In the genomic region with DNA sequence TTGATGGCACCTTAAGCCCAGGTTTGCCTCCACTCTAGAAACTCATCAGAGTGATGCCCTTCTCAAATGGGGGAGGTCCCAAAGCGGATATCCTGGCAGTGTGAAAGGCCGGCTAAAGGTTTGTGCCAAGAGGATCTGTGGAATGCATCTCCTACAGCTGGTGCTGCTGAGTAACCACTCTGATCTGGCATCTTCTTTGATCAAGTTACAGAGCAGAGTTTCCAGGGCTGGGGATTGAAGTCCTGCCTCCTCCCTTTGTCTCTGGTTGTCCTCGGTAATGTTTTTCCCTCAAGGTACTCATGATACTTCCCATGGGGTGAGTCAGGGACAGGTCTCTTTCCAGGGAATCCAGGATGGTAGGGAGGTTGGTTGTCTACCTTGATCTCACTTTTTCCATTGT, we compare ENCODE assay signal across 22 cellular contexts. TPM values are rescaled to one million over a fixed set of nuclear protein-coding genes. Genes with fewer than 3 reads are reported as not detected.
DNase-seq lines count a peak whose midpoint lies in the region; ATAC-seq, FAIRE-seq and TF ChIP-seq lines count a peak whose summit lies in the region.
"Had no signal": no experiment of that assay in that cellular context is flagged by ENCODE, and none has a peak within 500 bp of the region (broad histone marks: within the 10 kb centered on the region; RNA-seq: fewer than 3 reads in every experiment).

No MANE protein-coding gene starts in this region.

- peak; percentile 30 for DNase-seq in Daoy (ENCODE audit: low read depth)
- peak; percentile 23 for DNase-seq in PC-3
- DNase-seq in K562 (ENCODE audit: extremely low read depth in 1 of 4, low spot score in 3 of 4), result no peak
- peak in 1 of 2 donors; percentile 74 for DNase-seq in foreskin keratinocyte
- no peak for DNase-seq in medulla oblongata (ENCODE audit: extremely low spot score)
- no peak for DNase-seq in activated T-cell treated with anti-CD3 and anti-CD28 coated beads, Interleukin-2, amount 50 U/mL, for 48 hours
- no peak for DNase-seq in stimulated activated effector memory CD8-positive, alpha-beta T cell treated with anti-CD3 and anti-CD28 coated beads, Interleukin-12 subunit alpha, Interleukin-12 subunit beta, amount 100 ng/mL, for 72 hours (ENCODE audit: low spot score in 2 of 2)
- DNase-seq: CD8-positive, alpha-beta memory T cell; DND-41; GF-D8; Kasumi-1; NCI-H1417 treated with DMSO at 0.1 percent for 48 hours; NCI-H1930; NCI-H446; NCI-H69; RPMI8226; SIG-M5 had no signal

- no peak for TF ChIP-seq POLR2A in K562 (conservative IDR thresholded peaks at IDR 0.05)

- no peaks in the 10 kb centered on the region for H3K9me1 ChIP-seq in K562 (ENCODE audit: control insufficient read depth, insufficient read depth, low read length)

- H3K27me3 ChIP-seq in PC-3 (ENCODE audit: low read length) (no peaks in the 10 kb centered on the region), K562 (ENCODE audit: control insufficient read depth in 2 of 2, insufficient read depth in 2 of 2, low read length in 2 of 2) (no peaks in the 10 kb centered on the region), foreskin keratinocyte (no peaks in the 10 kb centered on the region)
- H3K27me3 ChIP-seq: BLaER1 treated with 17β-estradiol and CSF1 and Interleukin-3, amounts not matched to agents 10 nM and 100 nM had no signal

- H4K20me1 ChIP-seq in PC-3 (ENCODE audit: low read length) (no peaks in the 10 kb centered on the region), K562 (replicated peaks; ENCODE audit: control insufficient read depth, insufficient read depth, low read length) (no peaks in the 10 kb centered on the region)

- TF ChIP-seq EP300 in K562 (IDR thresholded peaks at IDR 0.05; ENCODE audit: low read length), result no peak

- intact Hi-C loops in PC-3 (cut with micrococcal nuclease) (no loop called here), K562 (cut with micrococcal nuclease) (no loop called here)

- H3F3A ChIP-seq in PC-3 (ENCODE audit: low read length, unreplicated experiment), result no peaks in the 10 kb centered on the region

- no peak overlapping the region for H3K27ac Mint-ChIP-seq in stimulated activated effector memory CD8-positive, alpha-beta T cell treated with anti-CD3 and anti-CD28 coated beads, Interleukin-12 subunit alpha, Interleukin-12 subunit beta, amount 100 ng/mL, for 72 hours

- TF ChIP-seq CTCF in PC-3 (conservative IDR thresholded peaks at IDR 0.05; ENCODE audit: low read depth, low read length) (no peak), K562 (IDR thresholded peaks at IDR 0.05 in 2 of 3, conservative IDR thresholded peaks at IDR 0.05 in 1 of 3; ENCODE audit: insufficient read depth in 2 of 3, low read depth in 1 of 3, low read length in 3 of 3) (no peak), foreskin keratinocyte (conservative IDR thresholded peaks at IDR 0.05) (no peak)

- ATAC-seq in PC-3 (no peak; the same call in 1 of the 2 replicates), K562 (no peak), foreskin keratinocyte (peak; percentile 78), GM21529 (IDR thresholded peaks at IDR 0.05; ENCODE audit: unreplicated experiment) (no peak)
- no peak for ATAC-seq in stimulated activated effector memory CD8-positive, alpha-beta T cell treated with anti-CD3 and anti-CD28 coated beads, Interleukin-12 subunit alpha, Interleukin-12 subunit beta, amount 100 ng/mL, for 72 hours

- WGBS in K562 (ENCODE audit: insufficient coverage, low coverage, missing lambda C conversion rate), result 92% methylated on average over 3 of the region's 3 CpGs

- POLR2A ChIA-PET in PC-3 (lab: Charles Lee; ENCODE audit: unreplicated experiment) (no interaction called here), K562 (lab: Yijun Ruan, JAX) (interaction anchor here (0.7 to 2.1 kb wide), 3 partner anchors 11 to 367 kb away, joined by 3 to 7 read pairs (median 3); no protein-coding TSS in a partner anchor)

- no peaks in the 10 kb centered on the region for H3K9me2 ChIP-seq in PC-3 (replicated peaks; ENCODE audit: low read length)

- H3K27ac ChIP-seq in PC-3 (ENCODE audit: low read length), result no peak overlapping the region
- H3K27ac ChIP-seq in K562 (ENCODE audit: extremely low read depth, low read depth, low read length), result no peak overlapping the region
- H3K27ac ChIP-seq in foreskin keratinocyte, result no peak overlapping the region
- H3K27ac ChIP-seq: BLaER1 treated with 17β-estradiol and CSF1 and Interleukin-3, amounts not matched to agents 10 nM and 100 nM had no signal

- in situ Hi-C loops in K562 (cut with MboI), result no loop called here

- peaks cover 33% of the 10 kb centered on the region for H3K36me3 Mint-ChIP-seq in stimulated activated effector memory CD8-positive, alpha-beta T cell treated with anti-CD3 and anti-CD28 coated beads, Interleukin-12 subunit alpha, Interleukin-12 subunit beta, amount 100 ng/mL, for 72 hours

- no TSS peak for BruUV-seq in PC-3 (replicated peaks; lab: Mats Ljungman, UMichigan)
- BruUV-seq in K562 (replicated peaks; lab: Mats Ljungman, UMichigan), result no TSS peak

- H3K9me3 ChIP-seq in PC-3 (ENCODE audit: low read length), result no peaks in the 10 kb centered on the region
- H3K9me3 ChIP-seq in K562 (replicated peaks; ENCODE audit: control insufficient read depth, insufficient read depth, low read depth, low read length), result no peaks in the 10 kb centered on the region

- no peak for FAIRE-seq in K562 (lab: Jason Lieb, UNC)
- FAIRE-seq: D721Med, GM12891, H1 had no signal

- CTCF ChIA-PET in PC-3 (lab: Charles Lee), result no interaction called here
- CTCF ChIA-PET in K562 (lab: Yijun Ruan, JAX; ENCODE audit: low intra/inter-chr PET ratio), result no interaction called here

- H3K9ac ChIP-seq in PC-3 (ENCODE audit: low read length) (no peak overlapping the region), K562 (ENCODE audit: insufficient read depth in 1 of 2, low read depth in 2 of 2, low read length in 2 of 2) (no peak overlapping the region)
- H3K9ac ChIP-seq: BLaER1 treated with 17β-estradiol and CSF1 and Interleukin-3, amounts not matched to agents 10 nM and 100 nM had no signal

- no peaks in the 10 kb centered on the region for H3K79me2 ChIP-seq in PC-3 (ENCODE audit: low read length)
- H3K79me2 ChIP-seq in K562 (ENCODE audit: control insufficient read depth, insufficient read depth, low read length), result no peaks in the 10 kb centered on the region

- TF ChIP-seq RAD21 in K562 (CRISPR knock-in tag; conservative IDR thresholded peaks at IDR 0.05 in 1 of 2, IDR thresholded peaks at IDR 0.05 in 1 of 2), result no peak

- H3K4me3 ChIP-seq in PC-3 (ENCODE audit: low read length) (no peak overlapping the region), K562 (no peak overlapping the region)
- H3K4me3 ChIP-seq: BLaER1 treated with 17β-estradiol and CSF1 and Interleukin-3, amounts not matched to agents 10 nM and 100 nM had no signal

- H3K36me3 ChIP-seq in PC-3 (ENCODE audit: low read depth, low read length), result peaks cover 15% of the 10 kb centered on the region; the same call in 1 of the 2 replicates
- peaks cover 38% of the 10 kb centered on the region; the same call in 2 of the 3 replicates for H3K36me3 ChIP-seq in K562 (ENCODE audit: control insufficient read depth, insufficient read depth, low read length)

- H2AFZ ChIP-seq in PC-3 (ENCODE audit: low read length) (no peak overlapping the region), K562 (ENCODE audit: low read depth, low read length) (no peak overlapping the region)

- H3K4me2 ChIP-seq in PC-3 (ENCODE audit: low read length) (no peak overlapping the region), K562 (ENCODE audit: insufficient read depth, low read length) (no peak overlapping the region)
- H3K4me2 ChIP-seq: BLaER1 treated with 17β-estradiol and CSF1 and Interleukin-3, amounts not matched to agents 10 nM and 100 nM had no signal

- peaks cover 5% of the 10 kb centered on the region for H3K9me3 Mint-ChIP-seq in stimulated activated effector memory CD8-positive, alpha-beta T cell treated with anti-CD3 and anti-CD28 coated beads, Interleukin-12 subunit alpha, Interleukin-12 subunit beta, amount 100 ng/mL, for 72 hours

- H3K4me1 Mint-ChIP-seq in stimulated activated effector memory CD8-positive, alpha-beta T cell treated with anti-CD3 and anti-CD28 coated beads, Interleukin-12 subunit alpha, Interleukin-12 subunit beta, amount 100 ng/mL, for 72 hours, result no peaks in the 10 kb centered on the region

- H3K4me3 Mint-ChIP-seq in stimulated activated effector memory CD8-positive, alpha-beta T cell treated with anti-CD3 and anti-CD28 coated beads, Interleukin-12 subunit alpha, Interleukin-12 subunit beta, amount 100 ng/mL, for 72 hours, result no peak overlapping the region
- H3K4me3 Mint-ChIP-seq: CD8-positive, alpha-beta memory T cell had no signal

- H3K4me1 ChIP-seq in PC-3 (ENCODE audit: insufficient read depth, low read length) (no peaks in the 10 kb centered on the region), K562 (replicated peaks in 1 of 2; ENCODE audit: control insufficient read depth in 2 of 2, insufficient read depth in 2 of 2, low read length in 2 of 2) (peaks cover 18 to 23% of the 10 kb centered on the region in 2 experiments), foreskin keratinocyte (peaks cover 9% of the 10 kb centered on the region)
- H3K4me1 ChIP-seq: BLaER1 treated with 17β-estradiol and CSF1 and Interleukin-3, amounts not matched to agents 10 nM and 100 nM had no signal

RNA-seq across cellular contexts. Expression of gene PRKRA, which starts 24.6 kb away (rescaled TPM):
- total RNA-seq in Daoy (2014; rRNA removed; shearing (Covaris generic)), result 27.7 and 32.8 TPM in 2 replicates
- 78.2 and 87.6 TPM in 2 replicates for total RNA-seq in PC-3 (2014; rRNA removed)
- total RNA-seq in K562 (2011; cell fraction: chromatin; rRNA removed; ENCODE audit: low replicate concordance), result 68.4 and 99.5 TPM in 2 replicates
- total RNA-seq in K562 (2011; cell fraction: nucleolus; rRNA removed), result 60.4 and 62.4 TPM in 2 replicates
- total RNA-seq in K562 (2011; cell fraction: nucleoplasm; rRNA removed), result 79.3 and 112 TPM in 2 replicates
- 78.1 and 103 TPM in 2 replicates for total RNA-seq in K562 (2014; rRNA removed)
- 57.2 and 63.0 TPM in 2 replicates for total RNA-seq in K562 (2014; rRNA removed; fragmentation: Illumina TruSeq; extraction: Trizol)
- 54.8 and 62.9 TPM in 2 replicates for total RNA-seq in K562 (2015; rRNA removed; fragmentation: Illumina TruSeq; extraction: Trizol)
- 50.4 and 53.9 TPM in 2 replicates for total RNA-seq in K562 (2021)
- polyA plus RNA-seq in K562 (2011; rRNA removed), result 63.9 and 70.6 TPM in 2 replicates
- 34.5 and 34.8 TPM in 2 replicates for polyA plus RNA-seq in K562 (2011; cell fraction: cytosol; rRNA removed)
- polyA plus RNA-seq in K562 (2011; cell fraction: nucleus; rRNA removed), result 57.3 and 58.6 TPM in 2 replicates
- polyA plus RNA-seq in K562 (2012), result 42.2 and 48.1 TPM in 2 replicates
- 43.0 and 52.3 TPM in 2 replicates for polyA plus RNA-seq in K562 (2014; fragmentation: Illumina TruSeq; extraction: Trizol)
- polyA plus RNA-seq in K562 (2014; fragmentation: Nextera tagmentation; extraction: Ambion mirVana), result 10 to 100 TPM; 14.1 to 20.4 TPM
- polyA plus RNA-seq in K562 (2014; rRNA removed), result 46.0 and 46.1 TPM in 2 replicates
- polyA minus RNA-seq in K562 (2011; rRNA and poly(A)+ RNA removed), result 61.3 and 77.9 TPM in 2 replicates
- 32.4 and 41.6 TPM in 2 replicates for polyA minus RNA-seq in K562 (2011; cell fraction: cytosol; rRNA and poly(A)+ RNA removed)
- polyA minus RNA-seq in K562 (2011; cell fraction: nucleus; rRNA and poly(A)+ RNA removed), result 74.0 and 107 TPM in 2 replicates
- total RNA-seq in foreskin keratinocyte, result 32.0 and 33.6 TPM in 2 replicates
- 20.7 and 23.8 TPM in 2 replicates for polyA plus RNA-seq in foreskin keratinocyte

RNA-seq across cellular contexts. Expression of gene PJVK, which starts 24.8 kb away (rescaled TPM):
- total RNA-seq in Daoy (2014; rRNA removed; shearing (Covaris generic)), result 2.1 TPM in 1 of 2 replicates, not detected in the other
- total RNA-seq in PC-3 (2014; rRNA removed) (0.87 and 1.6 TPM in 2 replicates), K562 (2014; rRNA removed) (0.41 and 0.95 TPM in 2 replicates), K562 (2014; rRNA removed; fragmentation: Illumina TruSeq; extraction: Trizol) (0.41 and 0.73 TPM in 2 replicates), K562 (2015; rRNA removed; fragmentation: Illumina TruSeq; extraction: Trizol) (0.45 and 0.58 TPM in 2 replicates), K562 (2021) (0.78 and 0.87 TPM in 2 replicates), foreskin keratinocyte (0.81 and 2.0 TPM in 2 replicates)
- total RNA-seq in K562 (2011; cell fraction: chromatin; rRNA removed; ENCODE audit: low replicate concordance), result 1.5 and 4.6 TPM in 2 replicates
- 1.5 and 1.8 TPM in 2 replicates for total RNA-seq in K562 (2011; cell fraction: nucleolus; rRNA removed)
- 2.9 and 4.0 TPM in 2 replicates for total RNA-seq in K562 (2011; cell fraction: nucleoplasm; rRNA removed)
- polyA plus RNA-seq in K562 (2011; rRNA removed) (1.5 and 2.6 TPM in 2 replicates), K562 (2014; fragmentation: Illumina TruSeq; extraction: Trizol) (0.43 and 0.71 TPM in 2 replicates), K562 (2014; fragmentation: Nextera tagmentation; extraction: Ambion mirVana) (under 1 TPM; 0.11 to 0.24 TPM), K562 (2014; rRNA removed) (1.2 and 2.1 TPM in 2 replicates), foreskin keratinocyte (0.75 and 1.3 TPM in 2 replicates)
- 0.15 and 0.75 TPM in 2 replicates for polyA plus RNA-seq in K562 (2011; cell fraction: cytosol; rRNA removed)
- polyA plus RNA-seq in K562 (2011; cell fraction: nucleus; rRNA removed), result 2.2 and 4.2 TPM in 2 replicates
- polyA plus RNA-seq in K562 (2012), result 0.70 and 0.96 TPM in 2 replicates
- 1.0 and 1.3 TPM in 2 replicates for polyA minus RNA-seq in K562 (2011; rRNA and poly(A)+ RNA removed)
- polyA minus RNA-seq in K562 (2011; cell fraction: cytosol; rRNA and poly(A)+ RNA removed), result 0.91 TPM in 1 of 2 replicates, not detected in the other
- 1.1 and 2.4 TPM in 2 replicates for polyA minus RNA-seq in K562 (2011; cell fraction: nucleus; rRNA and poly(A)+ RNA removed)
- polyA plus RNA-seq: CD8-positive, alpha-beta memory T cell had no signal

RNA-seq across cellular contexts. Expression of gene FKBP7, which starts 52.0 kb away (rescaled TPM):
- 29.0 and 43.0 TPM in 2 replicates for total RNA-seq in Daoy (2014; rRNA removed; shearing (Covaris generic))
- total RNA-seq in PC-3 (2014; rRNA removed) (3.7 and 4.2 TPM in 2 replicates), K562 (2014; rRNA removed) (9.5 and 15.9 TPM in 2 replicates), K562 (2014; rRNA removed; fragmentation: Illumina TruSeq; extraction: Trizol) (12.6 and 13.5 TPM in 2 replicates), K562 (2015; rRNA removed; fragmentation: Illumina TruSeq; extraction: Trizol) (12.0 and 14.7 TPM in 2 replicates), K562 (2021) (6.1 and 7.0 TPM in 2 replicates), foreskin keratinocyte (1.8 and 2.4 TPM in 2 replicates)
- 6.4 and 7.4 TPM in 2 replicates for total RNA-seq in K562 (2011; cell fraction: chromatin; rRNA removed; ENCODE audit: low replicate concordance)
- 5.1 and 7.3 TPM in 2 replicates for total RNA-seq in K562 (2011; cell fraction: nucleolus; rRNA removed)
- 8.4 and 9.8 TPM in 2 replicates for total RNA-seq in K562 (2011; cell fraction: nucleoplasm; rRNA removed)
- polyA plus RNA-seq in K562 (2011; rRNA removed) (16.8 and 19.2 TPM in 2 replicates), K562 (2014; fragmentation: Illumina TruSeq; extraction: Trizol) (17.4 and 19.9 TPM in 2 replicates), K562 (2014; fragmentation: Nextera tagmentation; extraction: Ambion mirVana) (10 to 100 TPM; 19.3 to 23.2 TPM), K562 (2014; rRNA removed) (19.0 and 22.7 TPM in 2 replicates), foreskin keratinocyte (2.2 TPM in 2 replicates)
- 4.2 and 7.4 TPM in 2 replicates for polyA plus RNA-seq in K562 (2011; cell fraction: cytosol; rRNA removed)
- polyA plus RNA-seq in K562 (2011; cell fraction: nucleus; rRNA removed), result 5.3 and 9.0 TPM in 2 replicates
- polyA plus RNA-seq in K562 (2012), result 7.0 and 9.1 TPM in 2 replicates
- polyA minus RNA-seq in K562 (2011; rRNA and poly(A)+ RNA removed), result 12.5 and 13.7 TPM in 2 replicates
- polyA minus RNA-seq in K562 (2011; cell fraction: cytosol; rRNA and poly(A)+ RNA removed), result 4.0 and 4.6 TPM in 2 replicates
- polyA minus RNA-seq in K562 (2011; cell fraction: nucleus; rRNA and poly(A)+ RNA removed), result 5.4 and 7.9 TPM in 2 replicates

RNA-seq across cellular contexts. Expression of gene PLEKHA3, which starts 53.9 kb away (rescaled TPM):
- 7.9 and 11.7 TPM in 2 replicates for total RNA-seq in Daoy (2014; rRNA removed; shearing (Covaris generic))
- total RNA-seq in PC-3 (2014; rRNA removed) (16.4 and 16.7 TPM in 2 replicates), K562 (2014; rRNA removed) (6.4 and 6.9 TPM in 2 replicates), K562 (2014; rRNA removed; fragmentation: Illumina TruSeq; extraction: Trizol) (11.7 and 18.5 TPM in 2 replicates), K562 (2015; rRNA removed; fragmentation: Illumina TruSeq; extraction: Trizol) (8.4 and 10.5 TPM in 2 replicates), K562 (2021) (19.6 and 23.4 TPM in 2 replicates), foreskin keratinocyte (8.2 and 10.5 TPM in 2 replicates)
- total RNA-seq in K562 (2011; cell fraction: chromatin; rRNA removed; ENCODE audit: low replicate concordance), result 7.1 and 8.8 TPM in 2 replicates
- total RNA-seq in K562 (2011; cell fraction: nucleolus; rRNA removed), result 2.8 and 2.9 TPM in 2 replicates
- 6.7 and 16.4 TPM in 2 replicates for total RNA-seq in K562 (2011; cell fraction: nucleoplasm; rRNA removed)
- polyA plus RNA-seq in K562 (2011; rRNA removed) (14.9 and 21.8 TPM in 2 replicates), K562 (2014; fragmentation: Illumina TruSeq; extraction: Trizol) (6.8 and 8.8 TPM in 2 replicates), K562 (2014; fragmentation: Nextera tagmentation; extraction: Ambion mirVana) (1 to 10 TPM; 2.3 to 2.6 TPM), K562 (2014; rRNA removed) (9.7 and 12.0 TPM in 2 replicates), foreskin keratinocyte (3.2 and 3.7 TPM in 2 replicates)
- polyA plus RNA-seq in K562 (2011; cell fraction: cytosol; rRNA removed), result 1.6 and 2.8 TPM in 2 replicates
- 3.7 and 7.0 TPM in 2 replicates for polyA plus RNA-seq in K562 (2011; cell fraction: nucleus; rRNA removed)
- 6.8 and 7.4 TPM in 2 replicates for polyA plus RNA-seq in K562 (2012)
- polyA minus RNA-seq in K562 (2011; rRNA and poly(A)+ RNA removed), result 15.1 and 15.8 TPM in 2 replicates
- 5.8 and 11.0 TPM in 2 replicates for polyA minus RNA-seq in K562 (2011; cell fraction: cytosol; rRNA and poly(A)+ RNA removed)
- polyA minus RNA-seq in K562 (2011; cell fraction: nucleus; rRNA and poly(A)+ RNA removed), result 5.9 and 7.7 TPM in 2 replicates

Comparison
In these comparisons a context has a peak if more than half of its experiments do, and no peak if none do; other contexts are left out.
1. DNase-seq: peak in Daoy (single experiment) and PC-3 (single experiment); none in K562 (0 of 4), medulla oblongata (single experiment), activated T-cell treated with anti-CD3 and anti-CD28 coated beads, Interleukin-2, amount 50 U/mL, for 48 hours (0 of 2) and stimulated activated effector memory CD8-positive, alpha-beta T cell treated with anti-CD3 and anti-CD28 coated beads, Interleukin-12 subunit alpha, Interleukin-12 subunit beta, amount 100 ng/mL, for 72 hours (0 of 2).